In genomic region chr20:7294816-7295360, GRCh38 we compare ENCODE assay signal across 28 cellular contexts.
"Had no signal": no experiment of that assay in that cellular context is flagged by ENCODE, and none has a peak within 500 bp of the region (broad histone marks: within the 10 kb centered on the region; RNA-seq: fewer than 3 reads in every experiment).

No MANE protein-coding gene starts in this region.

- H3K9me3 ChIP-seq: ovary, psoas muscle, suprapubic skin, testis, tibial artery, transverse colon, upper lobe of right lung, uterus had no signal

- H3K4me2 ChIP-seq: neural progenitor cell, smooth muscle cell had no signal

- H3K9ac ChIP-seq: neural progenitor cell, parathyroid adenoma had no signal

- H3K27me3 ChIP-seq: neural progenitor cell, ovary, spleen, suprapubic skin, testis, tibial artery, transverse colon, upper lobe of right lung, uterus had no signal

- H3K4me1 ChIP-seq: neural progenitor cell, parathyroid adenoma, psoas muscle, spleen, suprapubic skin, testis, tibial artery, transverse colon, upper lobe of right lung, uterus had no signal

- H3K4me3 ChIP-seq: neural progenitor cell, ovary, psoas muscle, skin epidermis, smooth muscle cell, spleen, suprapubic skin, testis, tibial artery, transverse colon, upper lobe of right lung, uterus had no signal

- DNase-seq: natural killer cell; occipital lobe; ovary; posterior cingulate gyrus; psoas muscle; right cardiac atrium; spleen; stimulated activated CD4-positive, alpha-beta T cell treated with anti-CD3 and anti-CD28 coated beads, Interleukin-12 subunit alpha, Interleukin-12 subunit beta, amount 100 ng/mL, for 4 hours; stimulated activated CD4-positive, alpha-beta T cell treated with anti-CD3 and anti-CD28 coated beads, Interleukin-1b, Interleukin-23, amount 100 ng/mL, for 48 hours; stimulated activated CD4-positive, alpha-beta T cell treated with anti-CD3 and anti-CD28 coated beads, Interleukin-4, amount 100 ng/mL, for 1 hour; stimulated activated CD4-positive, alpha-beta T cell treated with anti-CD3 and anti-CD28 coated beads, Interleukin-4, amount 100 ng/mL, for 4 hours; stimulated activated CD8-positive, alpha-beta memory T cell treated with anti-CD3 and anti-CD28 coated beads, Interleukin-4, amount 100 ng/mL, for 48 hours; stimulated activated naive CD4-positive, alpha-beta T cell; stimulated activated naive CD8-positive, alpha-beta T cell treated with anti-CD3 and anti-CD28 coated beads, Interleukin-15, amount 100 ng/mL, for 72 hours; stimulated activated naive CD8-positive, alpha-beta T cell treated with anti-CD3 and anti-CD28 coated beads, Interleukin-15, Interleukin-2, amounts not matched to agents 100 U/mL and 50 U/mL, for 24 hours; substantia nigra; testis; tibial artery; transverse colon; upper lobe of right lung; uterus had no signal

- H3K36me3 ChIP-seq: neural progenitor cell, ovary, spleen, suprapubic skin, tibial artery, transverse colon, upper lobe of right lung, uterus had no signal

- H3K27ac ChIP-seq: neural progenitor cell, ovary, parathyroid adenoma, psoas muscle, skin epidermis, spleen, suprapubic skin, testis, tibial artery, transverse colon, upper lobe of right lung, uterus had no signal

- H3K79me2 ChIP-seq: parathyroid adenoma had no signal

- H2AFZ ChIP-seq: neural progenitor cell, parathyroid adenoma had no signal

- ATAC-seq: natural killer cell; psoas muscle; right cardiac atrium; sciatic nerve; stimulated activated memory B cell treated with anti-CD40 and anti-IgM and Interleukin-4, amounts not matched to agents 10 μg/mL and 1 μg/mL and 100 μg/mL, for 72 hours; stimulated activated naive CD8-positive, alpha-beta T cell treated with anti-CD3 and anti-CD28 coated beads, Interleukin-15, amount 100 ng/mL, for 72 hours; stimulated activated naive CD8-positive, alpha-beta T cell treated with anti-CD3 and anti-CD28 coated beads, Interleukin-15, Interleukin-2, amounts not matched to agents 100 U/mL and 50 U/mL, for 24 hours; upper lobe of right lung had no signal
